In the genomic region with DNA sequence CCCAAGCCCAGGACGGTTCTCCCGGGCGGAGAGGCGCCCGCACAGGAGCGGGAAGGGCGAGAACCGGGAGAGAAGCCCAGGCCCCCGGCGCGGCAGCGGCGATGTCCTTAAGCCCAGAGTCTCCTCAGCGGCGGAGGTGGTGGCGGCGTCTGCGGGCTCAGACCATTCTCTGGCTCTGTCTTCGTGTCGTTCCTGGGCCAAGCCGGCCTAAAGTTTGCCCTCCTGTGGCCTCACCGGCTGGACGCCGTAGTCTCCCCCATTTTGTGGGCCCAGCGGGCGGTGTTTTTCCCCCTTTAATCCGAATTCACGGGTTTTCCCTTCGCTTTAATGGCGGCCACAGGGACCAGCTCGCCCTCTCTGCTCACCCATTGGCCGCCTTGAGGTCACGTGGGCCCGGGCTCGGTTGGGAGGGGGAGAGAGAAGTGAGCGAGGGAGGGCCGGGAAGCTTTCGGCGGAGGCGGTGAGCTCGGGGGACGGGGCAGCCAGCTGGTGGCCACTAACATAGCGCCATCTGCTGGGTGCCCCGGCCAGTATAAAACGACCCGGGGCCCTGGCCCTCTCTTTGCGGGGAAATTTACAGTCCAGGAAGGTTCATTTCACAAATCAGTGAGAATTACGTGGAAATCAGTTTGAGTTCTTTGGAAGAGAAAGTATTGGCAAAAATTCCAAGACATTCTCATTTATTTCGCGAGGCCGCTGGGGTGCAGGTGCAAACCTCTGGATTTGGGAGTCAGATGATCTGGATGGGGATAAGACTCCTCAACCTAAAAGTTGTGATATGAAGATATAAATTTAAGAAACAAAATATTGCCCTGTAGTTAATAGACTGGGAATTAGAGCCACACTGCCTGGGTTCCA, we compare ENCODE assay signal across 8 cellular contexts. TPM values are rescaled to one million over a fixed set of nuclear protein-coding genes. Genes with fewer than 3 reads are reported as not detected.
DNase-seq lines count a peak whose midpoint lies in the region; ATAC-seq and TF ChIP-seq lines count a peak whose summit lies in the region.

No MANE protein-coding gene starts in this region.

- intact Hi-C loops in Caco-2 (cut with micrococcal nuclease; ENCODE audit: unreplicated experiment), result loop anchor here (1.0 to 10.0 kb wide), 3 partner anchors 43 to 430 kb away; a partner anchor contains a TSS

- no peaks in the 10 kb centered on the region for H3K9me3 Mint-ChIP-seq in Caco-2 (ENCODE audit: unreplicated experiment)

- H3K4me3 ChIP-seq in Caco-2 (ENCODE audit: low read depth, low read length), result peak overlapping the region; percentile 75
- peak overlapping the region; percentile 99 for H3K4me3 ChIP-seq in effector memory CD4-positive, alpha-beta T cell (ENCODE audit: insufficient read depth, low read depth, low read length, poor library complexity, severe bottlenecking)

- peak overlapping the region; percentile 91 for H3K4me3 Mint-ChIP-seq in Caco-2 (ENCODE audit: unreplicated experiment)

- CTCF ChIA-PET in Caco-2 (lab: Charles Lee), result interaction anchor here (0.6 to 1.6 kb wide), 20 partner anchors 9 to 242 kb away, joined by 3 to 64 read pairs (median 4); a partner anchor contains a TSS

- DNase-seq in Caco-2, result peak; percentile 99
- peak; percentile 95 for DNase-seq in HT1080 (ENCODE audit: low read depth)
- DNase-seq in NK-92 treated with Interleukin-12 subunit alpha and Interleukin-12 subunit beta, amount 100 ng/mL, for 24 hours (lab: John Stamatoyannopoulos, UW), result peak; percentile 98
- peak; percentile 96 to 98 for DNase-seq in activated CD8-positive, alpha-beta memory T cell treated with anti-CD3 and anti-CD28 coated beads for 4 hours (ENCODE audit: low read depth in 2 of 2)
- peak; percentile 96 to 99 (median 97) for DNase-seq in effector memory CD4-positive, alpha-beta T cell
- DNase-seq in medulla oblongata (ENCODE audit: extremely low spot score), result peak; percentile 99
- peak; percentile 96 to 99 (median 96) for DNase-seq in stimulated activated CD4-positive, alpha-beta T cell treated with anti-CD3 and anti-CD28 coated beads, TNF-alpha, amount 100 ng/mL, for 48 hours (ENCODE audit: low read depth in 3 of 3)

- peak overlapping the region; percentile 99 for H3K27ac ChIP-seq in effector memory CD4-positive, alpha-beta T cell (ENCODE audit: insufficient read depth, low read length, poor library complexity, severe bottlenecking)

- no peaks in the 10 kb centered on the region for H3K27me3 ChIP-seq in Caco-2 (replicated peaks; ENCODE audit: control insufficient read depth, insufficient read depth, low read length)
- H3K27me3 ChIP-seq in effector memory CD4-positive, alpha-beta T cell (replicated peaks; ENCODE audit: control insufficient read depth, insufficient read depth, low read length, poor library complexity, severe bottlenecking), result no peaks in the 10 kb centered on the region

- no TSS peak for BruUV-seq in Caco-2 (replicated peaks; lab: Mats Ljungman, UMichigan)

- no peaks in the 10 kb centered on the region for H3K27me3 Mint-ChIP-seq in Caco-2 (ENCODE audit: insufficient read depth, unreplicated experiment)

- H3K4me1 Mint-ChIP-seq in Caco-2 (ENCODE audit: low read depth, unreplicated experiment), result peaks cover 26% of the 10 kb centered on the region

- peak; percentile 89 for ATAC-seq in GM21360 (IDR thresholded peaks at IDR 0.05; ENCODE audit: unreplicated experiment)

- H3K9me3 ChIP-seq in Caco-2, result no peaks in the 10 kb centered on the region
- H3K9me3 ChIP-seq in effector memory CD4-positive, alpha-beta T cell (ENCODE audit: control insufficient read depth, low read length), result no peaks in the 10 kb centered on the region

- H3K36me3 Mint-ChIP-seq in Caco-2 (ENCODE audit: insufficient read depth, unreplicated experiment), result peaks cover 44% of the 10 kb centered on the region

- TF ChIP-seq CTCF in Caco-2 (IDR thresholded peaks at IDR 0.05; ENCODE audit: insufficient read depth in 1 of 2, low read depth in 1 of 2, low read length in 1 of 2, severe bottlenecking in 1 of 2, unreplicated experiment in 1 of 2), result peak; percentile 93

- peaks cover 16% of the 10 kb centered on the region for H3K4me1 ChIP-seq in Caco-2
- no peaks in the 10 kb centered on the region for H3K4me1 ChIP-seq in effector memory CD4-positive, alpha-beta T cell (ENCODE audit: control insufficient read depth, insufficient read depth, low read length, poor library complexity, severe bottlenecking)

- POLR2A ChIA-PET in Caco-2 (lab: Charles Lee), result interaction anchor here (0.5 to 1.2 kb wide), 5 partner anchors 44 to 202 kb away, joined by 3 to 12 read pairs (median 4); a partner anchor contains a TSS

- peak overlapping the region; percentile 98 for H3K27ac Mint-ChIP-seq in Caco-2 (ENCODE audit: unreplicated experiment)

- H3K36me3 ChIP-seq in Caco-2 (ENCODE audit: control insufficient read depth, insufficient read depth, low read length), result no peaks in the 10 kb centered on the region
- H3K36me3 ChIP-seq in effector memory CD4-positive, alpha-beta T cell (ENCODE audit: control insufficient read depth, insufficient read depth, low read length), result no peaks in the 10 kb centered on the region

RNA-seq across cellular contexts. Expression of a gene that starts 0.8 kb away (rescaled TPM):
- total RNA-seq in Caco-2 (2022), result 77.6 and 79.6 TPM in 2 replicates
- total RNA-seq in HT1080 (2014; rRNA removed; shearing (Covaris generic)), result 16.8 and 23.6 TPM in 2 replicates
- polyA plus RNA-seq in HT1080 (2015; cell fraction: cytosol; rRNA removed), result 9.4 and 13.9 TPM in 2 replicates
- polyA plus RNA-seq in HT1080 (2015; cell fraction: nucleus; rRNA removed), result 23.2 and 27.9 TPM in 2 replicates

Comparison
In these comparisons a context has a peak if more than half of its experiments do, and no peak if none do; other contexts are left out.
1. Peak in every context shown above with its lines: DNase-seq, ATAC-seq, H3K4me3 ChIP-seq and H3K27ac ChIP-seq.